1 cellular context compared by ENCODE assay signal in the genomic region with DNA sequence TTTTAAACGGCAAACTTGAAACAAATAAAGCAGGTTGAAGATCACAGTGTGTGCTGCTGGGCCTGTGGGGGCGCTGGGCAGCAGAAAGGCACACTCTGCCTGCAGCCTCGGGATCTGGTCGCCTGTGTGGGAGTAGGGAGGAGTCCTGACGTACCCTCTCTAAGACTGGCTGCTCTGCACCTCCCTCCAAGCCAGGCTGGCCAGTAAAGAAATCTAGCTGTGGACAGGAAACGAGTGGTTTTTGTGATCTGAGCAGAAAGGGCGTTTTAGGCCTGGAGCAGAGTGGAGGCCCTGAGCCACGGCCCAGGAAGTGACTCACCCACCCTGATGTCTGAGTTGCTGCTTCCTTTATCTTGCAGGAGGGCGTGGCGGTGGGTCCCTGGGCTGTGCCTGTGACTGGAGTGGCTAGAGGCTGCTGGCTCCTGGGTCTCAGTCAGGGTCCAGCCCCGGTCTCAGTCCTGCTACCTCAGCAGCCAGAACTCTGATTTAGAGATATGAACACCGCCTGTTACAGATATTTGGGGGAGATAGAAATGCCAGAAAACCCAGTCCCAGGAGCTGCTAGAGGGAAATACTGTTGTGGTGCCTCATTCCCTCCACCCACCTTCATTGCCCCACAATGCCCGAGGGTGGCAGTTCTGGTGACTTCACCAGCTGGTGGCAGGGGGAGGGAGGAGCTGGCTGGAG.
TF ChIP-seq lines count a peak whose summit lies in the region.

No MANE protein-coding gene starts in this region.

TF ChIP-seq in K562, 482 proteins besides CTCF, POLR2A, EP300 and RAD21 (continued from another document):
- no peak for TF ChIP-seq RERE (CRISPR knock-in tag; IDR thresholded peaks at IDR 0.05; ENCODE audit: borderline replicate concordance)
- peak; percentile 76; the same call in 1 of the 2 replicates for TF ChIP-seq LCOR (CRISPR knock-in tag; IDR thresholded peaks at IDR 0.05)
- TF ChIP-seq GATAD2A (IDR thresholded peaks at IDR 0.05): no peak; the same call in 1 of the 2 replicates
- no peak for TF ChIP-seq ARHGAP35 (IDR thresholded peaks at IDR 0.05; ENCODE audit: partially characterized antibody)
- TF ChIP-seq ZNF639 (CRISPR knock-in tag; conservative IDR thresholded peaks at IDR 0.05 in 1 of 2, IDR thresholded peaks at IDR 0.05 in 1 of 2): peak in 1 of 2 experiments; percentile 58; a peak in 1 of 4 replicates
- TF ChIP-seq PHF8 (IDR thresholded peaks at IDR 0.05; ENCODE audit: borderline replicate concordance, low read length): peak; percentile 79; the same call in 1 of the 2 replicates
- TF ChIP-seq DPF2 (IDR thresholded peaks at IDR 0.05): peak; percentile 97
- peak; percentile 64; the same call in 1 of the 2 replicates for TF ChIP-seq ZNF592 (IDR thresholded peaks at IDR 0.05)
- no peak for TF ChIP-seq KHSRP (IDR thresholded peaks at IDR 0.05)
- TF ChIP-seq HDAC2 (IDR thresholded peaks at IDR 0.05): no peak; the same call in 1 of the 2 replicates
- 0 out of 4 replicates have a peak, but pooled peaks of 1 of the 2 experiments have one; percentile 44 for TF ChIP-seq KDM4B (IDR thresholded peaks at IDR 0.05; ENCODE audit: borderline replicate concordance in 2 of 2, low read depth in 1 of 2)
- TF ChIP-seq SNIP1 (IDR thresholded peaks at IDR 0.05; ENCODE audit: low read depth): no peak
- peak; percentile 29; the same call in 1 of the 2 replicates for TF ChIP-seq JUNB (CRISPR knock-in tag; conservative IDR thresholded peaks at IDR 0.05)
- TF ChIP-seq ATF6 (CRISPR knock-in tag; IDR thresholded peaks at IDR 0.05): no peak
- TF ChIP-seq HNRNPK (IDR thresholded peaks at IDR 0.05; ENCODE audit: low read depth, low read length, poor library complexity, severe bottlenecking): no peak
- no peak for TF ChIP-seq MYBL2 (IDR thresholded peaks at IDR 0.05; ENCODE audit: low read depth)
- TF ChIP-seq MYBL2 (CRISPR knock-in tag; IDR thresholded peaks at IDR 0.05; ENCODE audit: borderline replicate concordance): no peak
- peak; percentile 89 for TF ChIP-seq POLR2H (tag; IDR thresholded peaks at IDR 0.05; ENCODE audit: low read depth)
- no peak for TF ChIP-seq ATF2 (CRISPR knock-in tag; IDR thresholded peaks at IDR 0.05)
- peak; percentile 89; the same call in 1 of the 2 replicates for TF ChIP-seq ZBTB7A (IDR thresholded peaks at IDR 0.05; ENCODE audit: borderline replicate concordance, control insufficient read depth, low read depth, low read length)
